Comparison of ENCODE assay signal across 18 cellular contexts in genomic region chr10:95787447-95787846, GRCh38. TPM values are rescaled to one million over a fixed set of nuclear protein-coding genes. Genes with fewer than 3 reads are reported as not detected.
A peak's percentile ranks its signal among the peaks of the same experiment; 100 is the strongest.
DNase-seq lines count a peak whose midpoint lies in the region; ATAC-seq, FAIRE-seq and TF ChIP-seq lines count a peak whose summit lies in the region.
"Had no signal": no experiment of that assay in that cellular context is flagged by ENCODE, and none has a peak within 500 bp of the region (broad histone marks: within the 10 kb centered on the region; RNA-seq: fewer than 3 reads in every experiment).

No MANE protein-coding gene starts in this region.

- no peak overlapping the region for H2AFZ ChIP-seq in GM12878 (ENCODE audit: control insufficient read depth, low read depth, low read length)

- no peak for FAIRE-seq in GM12878 (lab: Jason Lieb, UNC)
- no peak for FAIRE-seq in frontal cortex (lab: Jason Lieb, UNC)

- peaks cover 6% of the 10 kb centered on the region for H3K9me3 Mint-ChIP-seq in natural killer cell treated with Interleukin-12 subunit alpha and Interleukin-12 subunit beta and Interleukin-15 and Interleukin-18, amount 100 ng/mL, for 72 hours
- no peaks in the 10 kb centered on the region for H3K9me3 Mint-ChIP-seq in natural killer cell
- H3K9me3 Mint-ChIP-seq: CD8-positive, alpha-beta T cell had no signal

- BruUV-seq in GM12878 (replicated peaks; lab: Mats Ljungman, UMichigan): no TSS peak

- H3K27ac Mint-ChIP-seq in natural killer cell treated with Interleukin-12 subunit alpha and Interleukin-12 subunit beta and Interleukin-15 and Interleukin-18, amount 100 ng/mL, for 72 hours: peak overlapping the region; percentile 95 to 97
- H3K27ac Mint-ChIP-seq in natural killer cell: no peak overlapping the region
- H3K27ac Mint-ChIP-seq: CD8-positive, alpha-beta T cell had no signal

- H3K4me3 ChIP-seq in GM12878: 0 out of 2 replicates have a peak overlapping the region, but pooled peaks have one; percentile 52
- H3K4me3 ChIP-seq: Peyer's patch had no signal

- ATAC-seq in natural killer cell treated with Interleukin-12 subunit alpha and Interleukin-12 subunit beta and Interleukin-15 and Interleukin-18, amount 100 ng/mL, for 72 hours: peak; percentile 24 to 34
- ATAC-seq in natural killer cell (no peak), GM12878 (no peak), GM21381 (IDR thresholded peaks at IDR 0.05; ENCODE audit: unreplicated experiment) (no peak)
- ATAC-seq: CD8-positive, alpha-beta T cell had no signal

- H3K27ac ChIP-seq in GM12878 (ENCODE audit: control insufficient read depth, insufficient read depth): peak overlapping the region; percentile 99

- H3K9me3 ChIP-seq in GM12878 (replicated peaks; ENCODE audit: control insufficient read depth, insufficient read depth, low read length): no peaks in the 10 kb centered on the region
- H3K9me3 ChIP-seq: BE2C, Peyer's patch, SK-N-SH had no signal

- H3K9ac ChIP-seq in GM12878 (ENCODE audit: control insufficient read depth, insufficient read depth, low read length): peak overlapping the region; percentile 73; the same call in 1 of the 2 replicates

- 0% methylated on average over 1 of the region's 1 CpG for WGBS in GM12878 (ENCODE audit: insufficient coverage, insufficient replicate concordance, low lambda C conversion rate, missing lambda C conversion rate)

- intact Hi-C loops in natural killer cell (cut with micrococcal nuclease) (no loop called here), GM12878 (cut with micrococcal nuclease; ENCODE audit: unreplicated experiment) (loop anchor here (10.0 kb wide), 1 partner anchor 487 kb away; the partner anchor contains the start of gene BLNK)

- H3K27me3 Mint-ChIP-seq in natural killer cell treated with Interleukin-12 subunit alpha and Interleukin-12 subunit beta and Interleukin-15 and Interleukin-18, amount 100 ng/mL, for 72 hours: no peaks in the 10 kb centered on the region
- H3K27me3 Mint-ChIP-seq in natural killer cell (ENCODE audit: low read depth in 2 of 2): no peaks in the 10 kb centered on the region

- H3K4me1 Mint-ChIP-seq in natural killer cell treated with Interleukin-12 subunit alpha and Interleukin-12 subunit beta and Interleukin-15 and Interleukin-18, amount 100 ng/mL, for 72 hours (ENCODE audit: low read depth in 2 of 2): peaks cover 67 to 78% of the 10 kb centered on the region in 2 donors
- H3K4me1 Mint-ChIP-seq in natural killer cell: peaks cover 0 to 3% of the 10 kb centered on the region in 2 donors

- DNase-seq in natural killer cell treated with Interleukin-12 subunit alpha and Interleukin-12 subunit beta and Interleukin-15 and Interleukin-18, amount 100 ng/mL, for 72 hours (ENCODE audit: low spot score): no peak
- no peak for DNase-seq in natural killer cell
- DNase-seq in GM12878 (ENCODE audit: low read depth, low spot score): no peak
- no peak for DNase-seq in midbrain (lab: John Stamatoyannopoulos, UW)
- DNase-seq in frontal cortex (ENCODE audit: low spot score in 2 of 2): no peak
- DNase-seq in stimulated activated CD4-positive, alpha-beta T cell treated with anti-CD3 and anti-CD28 coated beads, Interleukin-2, amount 100 ng/mL, for 48 hours: no peak
- DNase-seq: BE2C; CD8-positive, alpha-beta T cell; H7; Kasumi-1; NCI-H1417; NCI-H2029 treated with DMSO at 0.1 percent for 48 hours; NCI-H510A; Peyer's patch; Right ventricle myocardium superior; SK-N-SH had no signal

- no peaks in the 10 kb centered on the region for H3K27me3 ChIP-seq in GM12878 (replicated peaks in 1 of 2; ENCODE audit: control insufficient read depth in 2 of 2, insufficient read depth in 2 of 2, low read length in 1 of 2)
- H3K27me3 ChIP-seq: BE2C, Peyer's patch had no signal

- SMC1A ChIA-PET in GM12878 (lab: Charles Lee; ENCODE audit: uncharacterized antibody, unreplicated experiment): interaction anchor here (1.8 to 27.8 kb wide), 7 partner anchors 10 to 93 kb away, joined by 4 to 795 read pairs (median 70); partner anchors contain the start of genes ENTPD1 and TCTN3

- in situ Hi-C loops in GM12878 (cut with MboI): no loop called here

- TF ChIP-seq CTCF in natural killer cell (IDR thresholded peaks at IDR 0.05): no peak
- TF ChIP-seq CTCF in GM12878 (IDR thresholded peaks at IDR 0.05 in 2 of 3, conservative IDR thresholded peaks at IDR 0.05 in 1 of 3; ENCODE audit: control insufficient read depth in 2 of 3, extremely low read depth in 1 of 3, insufficient read depth in 1 of 3, low read depth in 3 of 3, low read length in 3 of 3): no peak

- H3K4me2 ChIP-seq in GM12878 (ENCODE audit: control insufficient read depth, insufficient read depth): peak overlapping the region; percentile 79

- peaks cover 98% of the 10 kb centered on the region for H3K79me2 ChIP-seq in GM12878 (ENCODE audit: control insufficient read depth, insufficient read depth, low read length)

- RAD21 ChIA-PET in GM12878 (lab: Charles Lee; ENCODE audit: unreplicated experiment): interaction anchor here (1.0 to 11.6 kb wide), 10 partner anchors 7 to 503 kb away, joined by 3 to 270 read pairs (median 34); partner anchors contain the start of genes ENTPD1 and TCTN3

- TF ChIP-seq EP300 in GM12878 (IDR thresholded peaks at IDR 0.05; ENCODE audit: borderline replicate concordance in 1 of 2, control insufficient read depth in 1 of 2, low read depth in 2 of 2, low read length in 2 of 2): no peak

- POLR2A ChIA-PET in GM12878 (lab: Charles Lee): interaction anchor here (1.5 to 18.6 kb wide), 5 partner anchors 20 to 93 kb away, joined by 8 to 451 read pairs (median 54); partner anchors contain the start of genes ENTPD1 and TCTN3

- H3K4me3 Mint-ChIP-seq in natural killer cell treated with Interleukin-12 subunit alpha and Interleukin-12 subunit beta and Interleukin-15 and Interleukin-18, amount 100 ng/mL, for 72 hours: peak overlapping the region; percentile 82
- no peak overlapping the region for H3K4me3 Mint-ChIP-seq in natural killer cell
- H3K4me3 Mint-ChIP-seq: CD8-positive, alpha-beta T cell had no signal

- peaks cover 15% of the 10 kb centered on the region for H3K36me3 Mint-ChIP-seq in natural killer cell treated with Interleukin-12 subunit alpha and Interleukin-12 subunit beta and Interleukin-15 and Interleukin-18, amount 100 ng/mL, for 72 hours
- H3K36me3 Mint-ChIP-seq in natural killer cell: no peaks in the 10 kb centered on the region
- H3K36me3 Mint-ChIP-seq: CD8-positive, alpha-beta T cell had no signal

- TF ChIP-seq RAD21 in GM12878 (IDR thresholded peaks at IDR 0.05; ENCODE audit: insufficient read depth, low read depth, low read length): no peak

- H3K4me1 ChIP-seq in GM12878 (ENCODE audit: control insufficient read depth, insufficient read depth, low read length): peaks cover 89% of the 10 kb centered on the region
- H3K4me1 ChIP-seq: BE2C had no signal

- CTCF ChIA-PET in GM12878 (lab: Yijun Ruan, JAX): interaction anchor here (1.4 to 7.5 kb wide), 6 partner anchors 8 to 486 kb away, joined by 3 to 112 read pairs (median 48); partner anchors contain the start of genes ENTPD1 and TCTN3

- peak; percentile 4 for TF ChIP-seq POLR2A in GM18526 (IDR thresholded peaks at IDR 0.05; ENCODE audit: extremely low read depth, insufficient read length)
- TF ChIP-seq POLR2A in GM12878 (IDR thresholded peaks at IDR 0.05; ENCODE audit: low read depth, low read length): no peak

- H4K20me1 ChIP-seq in GM12878 (ENCODE audit: control insufficient read depth, insufficient read depth): no peaks in the 10 kb centered on the region

- peaks cover 6 to 9% of the 10 kb centered on the region in 2 experiments; a peak in 3 of 4 replicates for H3K36me3 ChIP-seq in GM12878 (ENCODE audit: control insufficient read depth in 2 of 2, insufficient read depth in 2 of 2, low read length in 1 of 2)
- H3K36me3 ChIP-seq: BE2C, Peyer's patch had no signal

TF ChIP-seq in GM12878, 131 proteins besides CTCF, POLR2A, EP300 and RAD21 (continues in another document):
- no peak for TF ChIP-seq RAD51 (IDR thresholded peaks at IDR 0.05)
- no peak for TF ChIP-seq POLR2AphosphoS5 (IDR thresholded peaks at IDR 0.05; ENCODE audit: low read length)
- TF ChIP-seq EED (IDR thresholded peaks at IDR 0.05; ENCODE audit: low read depth): no peak
- no peak for TF ChIP-seq NFIC (IDR thresholded peaks at IDR 0.05; ENCODE audit: low read depth, low read length)
- TF ChIP-seq ESRRA (IDR thresholded peaks at IDR 0.05; ENCODE audit: low read length): no peak
- TF ChIP-seq ZNF217 (IDR thresholded peaks at IDR 0.05): no peak
- no peak for TF ChIP-seq BHLHE40 (IDR thresholded peaks at IDR 0.05; ENCODE audit: borderline replicate concordance in 1 of 2, low read depth in 2 of 2, low read length in 1 of 2)
- TF ChIP-seq POU2F2 (IDR thresholded peaks at IDR 0.05; ENCODE audit: borderline replicate concordance, low read depth, low read length): no peak
- TF ChIP-seq TAF1 (IDR thresholded peaks at IDR 0.05; ENCODE audit: borderline replicate concordance, low read depth, low read length): no peak; the same call in 1 of the 2 replicates

RNA-seq across cellular contexts. Expression of gene ENTPD1, which starts 31.5 kb away (rescaled TPM):
- 100 to 1,000 TPM in 1 of 2 donors, 10 to 100 TPM in 1; 56.4 to 111 TPM for total RNA-seq in natural killer cell treated with Interleukin-12 subunit alpha and Interleukin-12 subunit beta and Interleukin-15 and Interleukin-18, amount 100 ng/mL, for 72 hours
- 1 to 10 TPM; 1.3 to 6.2 (median 3.1) TPM for total RNA-seq in natural killer cell
- 1,304 and 1,321 TPM in 2 replicates for total RNA-seq in GM12878 (2013; cell fraction: nucleolus; rRNA removed)
- total RNA-seq in GM12878 (2014; rRNA removed): 174 and 207 TPM in 2 replicates
- 211 and 225 TPM in 2 replicates for total RNA-seq in GM12878 (2014; rRNA removed; fragmentation: Illumina TruSeq; extraction: Trizol)
- total RNA-seq in GM12878 (2021): 191 and 192 TPM in 2 replicates
- 134 TPM for polyA plus RNA-seq in GM12878 (2011; ENCODE audit: low read depth)
- polyA plus RNA-seq in GM12878 (2011; rRNA removed): 413 and 501 TPM in 2 replicates
- 240 and 247 TPM in 2 replicates for polyA plus RNA-seq in GM12878 (2011; cell fraction: cytosol; rRNA removed)
- polyA plus RNA-seq in GM12878 (2011; cell fraction: nucleus; rRNA removed): 347 and 487 TPM in 2 replicates
- polyA plus RNA-seq in GM12878 (2012): 141 and 153 TPM in 2 replicates
- 267 and 329 TPM in 2 replicates for polyA plus RNA-seq in GM12878 (2014; fragmentation: Illumina TruSeq; extraction: Trizol)
- 100 to 1,000 TPM; 110 to 113 TPM for polyA plus RNA-seq in GM12878 (2014; fragmentation: Nextera tagmentation; extraction: Ambion mirVana)
- polyA plus RNA-seq in GM12878 (2014; rRNA removed): 126 and 147 TPM in 2 replicates
- polyA plus RNA-seq in GM12878 (2016; fragmentation: Nextera tagmentation; extraction: Ambion mirVana): 100 to 1,000 TPM; 129 to 137 TPM
- 467 and 533 TPM in 2 replicates for polyA minus RNA-seq in GM12878 (2011; rRNA and poly(A)+ RNA removed)
- polyA minus RNA-seq in GM12878 (2011; cell fraction: cytosol; rRNA and poly(A)+ RNA removed): 132 and 154 TPM in 2 replicates
- 363 and 434 TPM in 2 replicates for polyA minus RNA-seq in GM12878 (2011; cell fraction: nucleus; rRNA and poly(A)+ RNA removed)
- 6.9 TPM for total RNA-seq in frontal cortex

Comparison
In these comparisons a context has a peak if more than half of its experiments do, and no peak if none do; other contexts are left out.
1. ATAC-seq: peak in natural killer cell treated with Interleukin-12 subunit alpha and Interleukin-12 subunit beta and Interleukin-15 and Interleukin-18, amount 100 ng/mL, for 72 hours (2 of 2); none in natural killer cell (0 of 3), GM12878 (single experiment) and GM21381 (single experiment).
2. H3K27ac Mint-ChIP-seq: peak in natural killer cell treated with Interleukin-12 subunit alpha and Interleukin-12 subunit beta and Interleukin-15 and Interleukin-18, amount 100 ng/mL, for 72 hours (2 of 2); none in natural killer cell (0 of 2).